ENCODE assay signal across 8 cellular contexts in genomic region chr22:37021710-37022482, GRCh38. TPM values are rescaled to one million over a fixed set of nuclear protein-coding genes. Genes with fewer than 3 reads are reported as not detected.
DNase-seq lines count a peak whose midpoint lies in the region; ATAC-seq and TF ChIP-seq lines count a peak whose summit lies in the region.

No MANE protein-coding gene starts in this region.

- peak overlapping the region; percentile 19 for H2AK5ac ChIP-seq in mesenchymal stem cell (ENCODE audit: low read length, severe bottlenecking)

- peaks cover 8% of the 10 kb centered on the region; the same call in 1 of the 2 replicates for H3K79me2 ChIP-seq in HCT116 (ENCODE audit: insufficient read depth, low read length)

- CTCF ChIA-PET in HCT116 (lab: Charles Lee): interaction anchor here (1.4 to 1.8 kb wide), 2 partner anchors 8 to 10 kb away, joined by 4 read pairs; no protein-coding TSS in a partner anchor

- WGBS in mesenchymal stem cell: 80% methylated on average over 13 of the region's 13 CpGs

- H2BK15ac ChIP-seq in mesenchymal stem cell (ENCODE audit: low read depth, poor library complexity, severe bottlenecking): no peak overlapping the region

- peak overlapping the region; percentile 81 for H4K8ac ChIP-seq in mesenchymal stem cell (ENCODE audit: low read length)

- TF ChIP-seq RAD21 in HCT116 (IDR thresholded peaks at IDR 0.05; ENCODE audit: low read depth): 0 out of 2 replicates have a peak, but pooled peaks have one; percentile 23

- BruUV-seq in HCT116 (replicated peaks; lab: Mats Ljungman, UMichigan): no TSS peak

- no peak overlapping the region for H3K4ac ChIP-seq in mesenchymal stem cell (ENCODE audit: low read depth in 1 of 2, low read length in 2 of 2)

- peaks cover 5 to 8% of the 10 kb centered on the region in 2 experiments; a peak in 3 of 4 replicates for H3K36me3 ChIP-seq in HCT116 (ENCODE audit: control insufficient read depth in 1 of 2, insufficient read depth in 2 of 2, low read length in 2 of 2)
- H3K36me3 ChIP-seq in mesenchymal stem cell (ENCODE audit: control insufficient read depth in 1 of 2, insufficient read depth in 2 of 2, low read depth in 1 of 2, low read length in 2 of 2): peaks cover 27 to 57% of the 10 kb centered on the region in 2 experiments

- no peak overlapping the region for H3K18ac ChIP-seq in mesenchymal stem cell (ENCODE audit: low read depth in 1 of 2, low read length in 2 of 2)

- POLR2A ChIA-PET in HCT116 (lab: Charles Lee): no interaction called here

- peak; percentile 36 to 89 (median 87); a peak in 5 of 6 replicates for TF ChIP-seq CTCF in HCT116 (IDR thresholded peaks at IDR 0.05 in 2 of 3, conservative IDR thresholded peaks at IDR 0.05 in 1 of 3; ENCODE audit: borderline replicate concordance in 1 of 3, insufficient read depth in 1 of 3, low read depth in 2 of 3, low read length in 2 of 3)

- H3K4me2 ChIP-seq in HCT116 (ENCODE audit: low read length): no peak overlapping the region
- H3K4me2 ChIP-seq in mesenchymal stem cell (ENCODE audit: low read length, poor library complexity, severe bottlenecking): no peak overlapping the region

- peak overlapping the region; percentile 59 for H3K4me3 Mint-ChIP-seq in central memory CD8-positive, alpha-beta T cell

- no peaks in the 10 kb centered on the region for H3K9me3 Mint-ChIP-seq in central memory CD8-positive, alpha-beta T cell

- H3K27ac ChIP-seq in HCT116 (ENCODE audit: low read depth, low read length) (no peak overlapping the region), mesenchymal stem cell (ENCODE audit: low read length, poor library complexity, severe bottlenecking) (no peak overlapping the region)

- no peak overlapping the region for H2BK5ac ChIP-seq in mesenchymal stem cell (ENCODE audit: low read depth, low read length, poor library complexity, severe bottlenecking)

- no peaks in the 10 kb centered on the region for H3K9me2 ChIP-seq in HCT116 (ENCODE audit: insufficient read depth)

- no peak overlapping the region for H2BK120ac ChIP-seq in mesenchymal stem cell (ENCODE audit: low read depth, low read length)

- DNase-seq in AG08396 (ENCODE audit: low spot score) (peak; percentile 76), HCT116 (ENCODE audit: low read depth, low spot score) (peak; percentile 27), mesenchymal stem cell (peak; percentile 50), occipital lobe (lab: John Stamatoyannopoulos, UW) (no peak), T1000 (lab: John Stamatoyannopoulos, UW) (no peak)
- peak; percentile 13 to 40 (median 26) for DNase-seq in activated CD4-positive, CD25-positive, alpha-beta regulatory T cell (lab: John Stamatoyannopoulos, UW)
- peak; percentile 21 to 40 for DNase-seq in central memory CD8-positive, alpha-beta T cell (ENCODE audit: low spot score in 2 of 2)
- DNase-seq in stimulated activated naive CD4-positive, alpha-beta T cell treated with Interleukin-2 at 50 U/mL for 16 hours (lab: John Stamatoyannopoulos, UW): peak; percentile 37

- H3K4me1 ChIP-seq in HCT116 (ENCODE audit: control insufficient read depth in 1 of 2, insufficient read depth in 2 of 2, low read length in 2 of 2) (peaks cover 14 to 24% of the 10 kb centered on the region in 2 experiments; a peak in 3 of 4 replicates), mesenchymal stem cell (ENCODE audit: control insufficient read depth, insufficient read depth, low read depth, low read length) (peaks cover 37% of the 10 kb centered on the region)

- 0 out of 2 replicates have a peak, but pooled peaks have one; percentile 19 for ATAC-seq in HCT116
- ATAC-seq in central memory CD8-positive, alpha-beta T cell (replicated peaks; ENCODE audit: extremely low read depth, poor library complexity, severe bottlenecking): peak; percentile 45

- H3K36me3 Mint-ChIP-seq in central memory CD8-positive, alpha-beta T cell (ENCODE audit: insufficient read depth): peaks cover 1% of the 10 kb centered on the region

- H3K14ac ChIP-seq in mesenchymal stem cell (ENCODE audit: low read length in 2 of 2): no peak overlapping the region

- H3K23ac ChIP-seq in mesenchymal stem cell (ENCODE audit: low read length in 2 of 2): no peak overlapping the region

- H3K4me1 Mint-ChIP-seq in central memory CD8-positive, alpha-beta T cell: peaks cover 18% of the 10 kb centered on the region

- H3K4me3 ChIP-seq in HCT116 (replicated peaks in 1 of 2; ENCODE audit: low read depth in 1 of 2, low read length in 2 of 2): no peak overlapping the region
- peak overlapping the region in 1 of 2 experiments; percentile 3 for H3K4me3 ChIP-seq in mesenchymal stem cell (ENCODE audit: insufficient read depth in 1 of 2, low read depth in 1 of 2, low read length in 2 of 2)

- intact Hi-C loops in HCT116 (cut with micrococcal nuclease): no loop called here

- no peak overlapping the region for H2BK12ac ChIP-seq in mesenchymal stem cell (ENCODE audit: low read length in 2 of 2)

- RAD21 ChIA-PET in HCT116 (lab: Charles Lee; ENCODE audit: low non-redundant PET in 1 of 2, low total read pairs in 2 of 2, uncharacterized antibody in 2 of 2, unreplicated experiment in 2 of 2): no interaction called here

- H3K27me3 ChIP-seq in HCT116 (ENCODE audit: insufficient read depth, low read length) (no peaks in the 10 kb centered on the region), mesenchymal stem cell (ENCODE audit: control insufficient read depth in 1 of 2, insufficient read depth in 1 of 2, low read length in 2 of 2) (no peaks in the 10 kb centered on the region)

- H3K27me3 Mint-ChIP-seq in central memory CD8-positive, alpha-beta T cell: no peaks in the 10 kb centered on the region

- H4K20me1 ChIP-seq in HCT116 (ENCODE audit: insufficient read depth): no peaks in the 10 kb centered on the region

- peaks cover 64% of the 10 kb centered on the region for H3K79me1 ChIP-seq in mesenchymal stem cell (replicated peaks; ENCODE audit: low read length, poor library complexity, severe bottlenecking)

- H3K27ac Mint-ChIP-seq in central memory CD8-positive, alpha-beta T cell (ENCODE audit: low read depth): no peak overlapping the region

- H4K91ac ChIP-seq in mesenchymal stem cell (ENCODE audit: low read length): no peak overlapping the region

- H3K9ac ChIP-seq in HCT116 (ENCODE audit: low read length) (no peak overlapping the region), mesenchymal stem cell (ENCODE audit: low read length) (no peak overlapping the region)

- no peak for TF ChIP-seq POLR2A in HCT116 (IDR thresholded peaks at IDR 0.05; ENCODE audit: borderline replicate concordance, extremely low read depth, insufficient read depth, insufficient read length)

- H3K9me3 ChIP-seq in HCT116 (ENCODE audit: control insufficient read depth in 1 of 2, insufficient read depth in 1 of 2, low read depth in 1 of 2, low read length in 2 of 2) (no peaks in the 10 kb centered on the region), mesenchymal stem cell (ENCODE audit: control insufficient read depth, low read length) (no peaks in the 10 kb centered on the region)

- no peak overlapping the region for H2AFZ ChIP-seq in HCT116 (ENCODE audit: low read depth, low read length, poor library complexity, severe bottlenecking)
- no peak overlapping the region for H2AFZ ChIP-seq in mesenchymal stem cell (ENCODE audit: low read depth, low read length)

TF ChIP-seq in HCT116, 20 proteins besides CTCF, POLR2A, EP300 and RAD21 (continues in another document):
- TF ChIP-seq ELF1 (IDR thresholded peaks at IDR 0.05; ENCODE audit: borderline replicate concordance, low read depth) (no peak), ZNF274 (IDR thresholded peaks at IDR 0.05; ENCODE audit: low read depth, low read length) (no peak), CEBPB (IDR thresholded peaks at IDR 0.05; ENCODE audit: low read depth) (no peak), JUND (IDR thresholded peaks at IDR 0.05) (no peak), CBX3 (IDR thresholded peaks at IDR 0.05; ENCODE audit: low read depth) (no peak), TCF7L2 (IDR thresholded peaks at IDR 0.05; ENCODE audit: borderline replicate concordance, extremely low read depth, insufficient read depth, insufficient read length) (no peak)
- TF ChIP-seq, protein P1, sequence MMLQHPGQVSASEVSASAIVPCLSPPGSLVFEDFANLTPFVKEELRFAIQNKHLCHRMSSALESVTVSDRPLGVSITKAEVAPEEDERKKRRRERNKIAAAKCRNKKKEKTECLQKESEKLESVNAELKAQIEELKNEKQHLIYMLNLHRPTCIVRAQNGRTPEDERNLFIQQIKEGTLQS (IDR thresholded peaks at IDR 0.05): no peak
- TF ChIP-seq, protein P2, sequence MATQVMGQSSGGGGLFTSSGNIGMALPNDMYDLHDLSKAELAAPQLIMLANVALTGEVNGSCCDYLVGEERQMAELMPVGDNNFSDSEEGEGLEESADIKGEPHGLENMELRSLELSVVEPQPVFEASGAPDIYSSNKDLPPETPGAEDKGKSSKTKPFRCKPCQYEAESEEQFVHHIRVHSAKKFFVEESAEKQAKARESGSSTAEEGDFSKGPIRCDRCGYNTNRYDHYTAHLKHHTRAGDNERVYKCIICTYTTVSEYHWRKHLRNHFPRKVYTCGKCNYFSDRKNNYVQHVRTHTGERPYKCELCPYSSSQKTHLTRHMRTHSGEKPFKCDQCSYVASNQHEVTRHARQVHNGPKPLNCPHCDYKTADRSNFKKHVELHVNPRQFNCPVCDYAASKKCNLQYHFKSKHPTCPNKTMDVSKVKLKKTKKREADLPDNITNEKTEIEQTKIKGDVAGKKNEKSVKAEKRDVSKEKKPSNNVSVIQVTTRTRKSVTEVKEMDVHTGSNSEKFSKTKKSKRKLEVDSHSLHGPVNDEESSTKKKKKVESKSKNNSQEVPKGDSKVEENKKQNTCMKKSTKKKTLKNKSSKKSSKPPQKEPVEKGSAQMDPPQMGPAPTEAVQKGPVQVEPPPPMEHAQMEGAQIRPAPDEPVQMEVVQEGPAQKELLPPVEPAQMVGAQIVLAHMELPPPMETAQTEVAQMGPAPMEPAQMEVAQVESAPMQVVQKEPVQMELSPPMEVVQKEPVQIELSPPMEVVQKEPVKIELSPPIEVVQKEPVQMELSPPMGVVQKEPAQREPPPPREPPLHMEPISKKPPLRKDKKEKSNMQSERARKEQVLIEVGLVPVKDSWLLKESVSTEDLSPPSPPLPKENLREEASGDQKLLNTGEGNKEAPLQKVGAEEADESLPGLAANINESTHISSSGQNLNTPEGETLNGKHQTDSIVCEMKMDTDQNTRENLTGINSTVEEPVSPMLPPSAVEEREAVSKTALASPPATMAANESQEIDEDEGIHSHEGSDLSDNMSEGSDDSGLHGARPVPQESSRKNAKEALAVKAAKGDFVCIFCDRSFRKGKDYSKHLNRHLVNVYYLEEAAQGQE (IDR thresholded peaks at IDR 0.05; ENCODE audit: low read depth): no peak

RNA-seq across cellular contexts. Expression of gene MPST, which starts 2.4 kb away (rescaled TPM):
- 68.6 TPM for total RNA-seq in HCT116 (2021; ENCODE audit: unreplicated experiment)
- polyA plus RNA-seq in HCT116 (2012): 65.4 and 69.3 TPM in 2 replicates
- 81.0 TPM for polyA plus RNA-seq in mesenchymal stem cell (2013, experiment 1 of 2)
- polyA plus RNA-seq in mesenchymal stem cell (2013, experiment 2 of 2): 80.4 TPM
- total RNA-seq in occipital lobe: 28.1 TPM

RNA-seq across cellular contexts. Expression of gene TST, which starts 2.6 kb away (rescaled TPM):
- 32.1 TPM for total RNA-seq in HCT116 (2021; ENCODE audit: unreplicated experiment)
- 30.4 and 32.5 TPM in 2 replicates for polyA plus RNA-seq in HCT116 (2012)
- 38.9 TPM for polyA plus RNA-seq in mesenchymal stem cell (2013, experiment 1 of 2)
- polyA plus RNA-seq in mesenchymal stem cell (2013, experiment 2 of 2): 40.6 TPM
- total RNA-seq in occipital lobe: 5.5 TPM

RNA-seq across cellular contexts. Expression of gene KCTD17, which starts 29.6 kb away (rescaled TPM):
- total RNA-seq in HCT116 (2021; ENCODE audit: unreplicated experiment) (23.4 TPM), occipital lobe (22.6 TPM)
- 21.3 and 24.4 TPM in 2 replicates for polyA plus RNA-seq in HCT116 (2012)
- polyA plus RNA-seq in mesenchymal stem cell (2013, experiment 1 of 2): 17.9 TPM
- polyA plus RNA-seq in mesenchymal stem cell (2013, experiment 2 of 2): 20.1 TPM

Comparison
In these comparisons a context has a peak if more than half of its experiments do, and no peak if none do; other contexts are left out.
1. DNase-seq: peak in AG08396 (single experiment), HCT116 (single experiment), activated CD4-positive, CD25-positive, alpha-beta regulatory T cell (4 of 4), central memory CD8-positive, alpha-beta T cell (2 of 2), mesenchymal stem cell (single experiment) and stimulated activated naive CD4-positive, alpha-beta T cell treated with Interleukin-2 at 50 U/mL for 16 hours (single experiment); none in occipital lobe (single experiment) and T1000 (single experiment).